In the genomic region with DNA sequence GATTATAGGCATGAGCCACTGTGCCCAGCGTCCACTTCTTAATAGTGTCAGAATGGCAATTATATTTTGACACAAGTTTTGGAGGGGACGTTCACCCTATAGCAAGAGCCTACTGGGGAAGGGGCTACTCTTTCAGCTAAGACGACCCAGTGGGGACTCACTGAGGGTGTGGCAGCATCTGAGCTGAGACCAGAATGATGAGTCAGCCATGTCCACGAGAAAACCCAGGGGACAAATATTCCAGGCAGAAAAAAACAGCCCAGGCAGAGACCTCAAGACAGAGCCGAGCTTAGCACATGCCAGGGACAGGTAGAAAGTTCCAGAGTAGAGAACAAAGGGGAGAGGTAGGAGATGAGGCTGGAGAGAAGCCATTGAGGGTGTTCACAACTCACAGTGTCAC, we compare ENCODE assay signal across 29 cellular contexts. TPM values are rescaled to one million over a fixed set of nuclear protein-coding genes. Genes with fewer than 3 reads are reported as not detected.
"Had no signal": no experiment of that assay in that cellular context is flagged by ENCODE, and none has a peak within 500 bp of the region (broad histone marks: within the 10 kb centered on the region; RNA-seq: fewer than 3 reads in every experiment).

No MANE protein-coding gene starts in this region.

- H3K9me3 ChIP-seq: adrenal gland, ascending aorta, esophagus muscularis mucosa, gastroesophageal sphincter, sigmoid colon, testis, uterus had no signal

- H3K36me3 ChIP-seq: adrenal gland, ascending aorta, brain microvascular endothelial cell, esophagus muscularis mucosa, gastroesophageal sphincter, sigmoid colon, uterus had no signal

- H3K4me3 Mint-ChIP-seq: activated CD8-positive, alpha-beta memory T cell treated with anti-CD3 and anti-CD28 coated beads, Interleukin-2, amount 10 ng/mL, durations not matched to agents 7 days and 5 days; activated CD8-positive, alpha-beta T cell treated with anti-CD3 and anti-CD28 coated beads for 36 hours; activated T-helper 1 cell treated with anti-CD3 and anti-CD28 coated beads, Interleukin-12 subunit alpha, Interleukin-12 subunit beta, Interleukin-2, Interleukin-4 antibody, amounts not matched to agents 30 ng/mL and 10 ng/mL and 1 ng/mL, durations not matched to agents 14 hours and 24 hours and 36 hours; effector memory CD8-positive, alpha-beta T cell; memory B cell; nephron progenitor cell; T-helper 1 cell treated with Interleukin-12 subunit alpha and Interleukin-12 subunit beta and Interleukin-4 antibody, amounts not matched to agents 30 μg/mL and 1 μg/mL, for 36 hours had no signal

- H3K27ac ChIP-seq: adrenal gland, ascending aorta, brain microvascular endothelial cell, dorsolateral prefrontal cortex, esophagus muscularis mucosa, gastroesophageal sphincter, sigmoid colon, testis, uterus had no signal

- H3K27me3 Mint-ChIP-seq: activated CD8-positive, alpha-beta T cell treated with anti-CD3 and anti-CD28 coated beads for 36 hours had no signal

- H3K27ac Mint-ChIP-seq: activated CD8-positive, alpha-beta memory T cell treated with anti-CD3 and anti-CD28 coated beads, Interleukin-2, amount 10 ng/mL, durations not matched to agents 7 days and 5 days; activated CD8-positive, alpha-beta T cell treated with anti-CD3 and anti-CD28 coated beads for 36 hours; activated T-helper 1 cell treated with anti-CD3 and anti-CD28 coated beads, Interleukin-12 subunit alpha, Interleukin-12 subunit beta, Interleukin-2, Interleukin-4 antibody, amounts not matched to agents 30 ng/mL and 10 ng/mL and 1 ng/mL, durations not matched to agents 14 hours and 24 hours and 36 hours; effector memory CD8-positive, alpha-beta T cell; memory B cell; nephron progenitor cell; T-helper 1 cell treated with Interleukin-12 subunit alpha and Interleukin-12 subunit beta and Interleukin-4 antibody, amounts not matched to agents 30 μg/mL and 1 μg/mL, for 36 hours had no signal

- ATAC-seq: activated CD8-positive, alpha-beta memory T cell treated with anti-CD3 and anti-CD28 coated beads, Interleukin-2, amount 10 ng/mL, durations not matched to agents 7 days and 5 days; activated CD8-positive, alpha-beta T cell treated with anti-CD3 and anti-CD28 coated beads for 36 hours; activated naive CD4-positive, alpha-beta T cell treated with anti-CD3 and anti-CD28 coated beads, Interleukin-2, amount 50 U/mL, for 72 hours; effector memory CD8-positive, alpha-beta T cell; gastroesophageal sphincter had no signal

- H3K4me1 ChIP-seq: adrenal gland, ascending aorta, esophagus muscularis mucosa, gastroesophageal sphincter, sigmoid colon, testis, uterus had no signal

- H3K4me3 ChIP-seq: adrenal gland, ascending aorta, dorsolateral prefrontal cortex, esophagus muscularis mucosa, gastroesophageal sphincter, sigmoid colon, testis, uterus had no signal

- H3K27me3 ChIP-seq: adrenal gland, ascending aorta, brain microvascular endothelial cell, dorsolateral prefrontal cortex, esophagus muscularis mucosa, gastroesophageal sphincter, sigmoid colon, testis, uterus had no signal

- DNase-seq: activated CD4-positive, alpha-beta T cell treated with anti-CD3 and anti-CD28 coated beads for 48 hours; activated CD4-positive, CD25-positive, alpha-beta regulatory T cell; activated CD8-positive, alpha-beta memory T cell treated with anti-CD3 and anti-CD28 coated beads, Interleukin-2, amount 10 ng/mL, durations not matched to agents 7 days and 5 days; activated CD8-positive, alpha-beta T cell treated with anti-CD3 and anti-CD28 coated beads for 36 hours; activated gamma-delta T cell; activated T-cell treated with anti-CD3 and anti-CD28 coated beads for 4 hours; brain microvascular endothelial cell; central memory CD4-positive, alpha-beta T cell; dorsolateral prefrontal cortex; effector memory CD8-positive, alpha-beta T cell; head of caudate nucleus; hypothalamus; nephron progenitor cell; posterior cingulate gyrus; sigmoid colon; stimulated activated CD4-positive, alpha-beta T cell treated with anti-CD3 and anti-CD28 coated beads, Interleukin-2, amount 100 ng/mL, for 48 hours; stimulated activated CD8-positive, alpha-beta memory T cell treated with anti-CD3 and anti-CD28 coated beads, Interleukin-4, amount 100 ng/mL, for 48 hours; stimulated activated naive CD4-positive, alpha-beta T cell; testis; trophoblast cell; uterus had no signal

- H3K36me3 Mint-ChIP-seq: activated CD8-positive, alpha-beta memory T cell treated with anti-CD3 and anti-CD28 coated beads, Interleukin-2, amount 10 ng/mL, durations not matched to agents 7 days and 5 days; activated naive CD4-positive, alpha-beta T cell treated with anti-CD3 and anti-CD28 coated beads, Interleukin-2, amount 50 U/mL, for 72 hours had no signal

- H3K9me3 Mint-ChIP-seq: activated CD8-positive, alpha-beta T cell treated with anti-CD3 and anti-CD28 coated beads for 36 hours; activated naive CD4-positive, alpha-beta T cell treated with anti-CD3 and anti-CD28 coated beads, Interleukin-2, amount 50 U/mL, for 72 hours; activated T-helper 1 cell treated with anti-CD3 and anti-CD28 coated beads, Interleukin-12 subunit alpha, Interleukin-12 subunit beta, Interleukin-2, Interleukin-4 antibody, amounts not matched to agents 30 ng/mL and 10 ng/mL and 1 ng/mL, durations not matched to agents 14 hours and 24 hours and 36 hours; effector memory CD8-positive, alpha-beta T cell; nephron progenitor cell; T-helper 1 cell treated with Interleukin-12 subunit alpha and Interleukin-12 subunit beta and Interleukin-4 antibody, amounts not matched to agents 30 μg/mL and 1 μg/mL, for 36 hours had no signal

RNA-seq across cellular contexts. Expression of a gene that starts 11.1 kb away (rescaled TPM):
- total RNA-seq: ascending aorta had no signal
